Comparison of ENCODE assay signal across 8 cellular contexts in genomic region chr6:125919618-125920017, GRCh38. TPM values are rescaled to one million over a fixed set of nuclear protein-coding genes. Genes with fewer than 3 reads are reported as not detected.
A peak's percentile ranks its signal among the peaks of the same experiment; 100 is the strongest.
DNase-seq lines count a peak whose midpoint lies in the region; ATAC-seq and TF ChIP-seq lines count a peak whose summit lies in the region.
"Had no signal": no experiment of that assay in that cellular context is flagged by ENCODE, and none has a peak within 500 bp of the region (broad histone marks: within the 10 kb centered on the region; RNA-seq: fewer than 3 reads in every experiment).

No MANE protein-coding gene starts in this region.

- ATAC-seq in PC-3 (no peak), GM19328 (IDR thresholded peaks at IDR 0.05; ENCODE audit: unreplicated experiment) (no peak)
- no peak for ATAC-seq in stimulated activated naive B cell treated with anti-CD40 and anti-IgM and Interleukin-4, amounts not matched to agents 10 μg/mL and 1 μg/mL and 100 μg/mL, for 72 hours (replicated peaks)

- H3K9ac ChIP-seq in PC-3 (ENCODE audit: low read length), result peak overlapping the region; percentile 79

- TSS peak; percentile 77 for BruUV-seq in PC-3 (replicated peaks; lab: Mats Ljungman, UMichigan)

- TF ChIP-seq CTCF in HEK293 (tag by site-specific recombination; IDR thresholded peaks at IDR 0.05), result no peak
- TF ChIP-seq CTCF in PC-3 (conservative IDR thresholded peaks at IDR 0.05; ENCODE audit: low read depth, low read length), result no peak
- TF ChIP-seq CTCF in esophagus muscularis mucosa (IDR thresholded peaks at IDR 0.05), result no peak

- peak overlapping the region; percentile 14; the same call in 1 of the 2 replicates for H3K27ac ChIP-seq in HEK293 (ENCODE audit: extremely low read depth, low read depth, low read length)
- peak overlapping the region; percentile 90 for H3K27ac ChIP-seq in PC-3 (ENCODE audit: low read length)
- peak overlapping the region in 3 of 4 donors; percentile 16 to 73 (median 72) for H3K27ac ChIP-seq in esophagus muscularis mucosa (replicated peaks in 1 of 4)

- peak overlapping the region; percentile 78 for H3K4me2 ChIP-seq in PC-3 (ENCODE audit: low read length)

- H3K9me3 ChIP-seq in HEK293 (ENCODE audit: control insufficient read depth, insufficient read depth, low read depth, low read length) (no peaks in the 10 kb centered on the region), PC-3 (ENCODE audit: low read length) (no peaks in the 10 kb centered on the region), esophagus muscularis mucosa (no peaks in the 10 kb centered on the region)

- intact Hi-C loops in PC-3 (cut with micrococcal nuclease), result loop anchor here (2.0 to 5.0 kb wide), 2 partner anchors 33 to 47 kb away; no protein-coding TSS in a partner anchor
- intact Hi-C loops in esophagus muscularis mucosa (cut with DNase I), result no loop called here

- CTCF ChIA-PET in HEK293 (lab: Yijun Ruan, JAX) (interaction anchor here (0.6 to 8.4 kb wide), 5 partner anchors 13 to 163 kb away, joined by 3 to 72 read pairs (median 4); partner anchors contain the start of gene HINT3), PC-3 (lab: Charles Lee) (no interaction called here)

- H3K36me3 ChIP-seq in HEK293 (ENCODE audit: control insufficient read depth in 2 of 2, insufficient read depth in 1 of 2, low read length in 2 of 2) (peaks cover 0 to 54% of the 10 kb centered on the region in 2 experiments; a peak in 2 of 3 replicates), PC-3 (ENCODE audit: low read depth, low read length) (peaks cover 2% of the 10 kb centered on the region; the same call in 1 of the 2 replicates), esophagus muscularis mucosa (peaks cover 33 to 78% (median 50%) of the 10 kb centered on the region in 4 donors)

- no peak for TF ChIP-seq EP300 in esophagus muscularis mucosa (IDR thresholded peaks at IDR 0.05)

- 90% methylated on average over 3 of the region's 3 CpGs for WGBS in esophagus muscularis mucosa

- peaks cover 5% of the 10 kb centered on the region; the same call in 1 of the 2 replicates for H3K79me2 ChIP-seq in PC-3 (ENCODE audit: low read length)

- POLR2A ChIA-PET in HEK293 (lab: Yijun Ruan, JAX) (interaction anchor here (1.5 kb wide), 1 partner anchor 37 kb away, joined by 3 read pairs; the partner anchor contains the start of gene HINT3), PC-3 (lab: Charles Lee; ENCODE audit: unreplicated experiment) (interaction anchor here (0.6 kb wide), 1 partner anchor 817 kb away, joined by 3 read pairs; no protein-coding TSS in a partner anchor)

- peak overlapping the region; percentile 94 for H3K27ac Mint-ChIP-seq in stimulated activated naive B cell treated with anti-CD40 and anti-IgM and Interleukin-4, amounts not matched to agents 10 μg/mL and 1 μg/mL and 100 μg/mL, for 72 hours

- DNase-seq in PC-3 (no peak), esophagus muscularis mucosa (ENCODE audit: extremely low spot score) (no peak), glomerular visceral epithelial cell (ENCODE audit: extremely low spot score) (no peak), kidney tubule cell (ENCODE audit: low spot score) (no peak)
- DNase-seq in stimulated activated naive B cell treated with anti-CD40 and anti-IgM and Interleukin-4, amounts not matched to agents 10 μg/mL and 1 μg/mL and 100 μg/mL, for 72 hours, result no peak
- DNase-seq: NCI-H187 had no signal

- H3F3A ChIP-seq in PC-3 (ENCODE audit: low read length, unreplicated experiment), result no peaks in the 10 kb centered on the region

- H3K27me3 Mint-ChIP-seq in stimulated activated naive B cell treated with anti-CD40 and anti-IgM and Interleukin-4, amounts not matched to agents 10 μg/mL and 1 μg/mL and 100 μg/mL, for 72 hours, result no peaks in the 10 kb centered on the region

- H3K9me2 ChIP-seq in PC-3 (replicated peaks; ENCODE audit: low read length), result no peaks in the 10 kb centered on the region

- H4K20me1 ChIP-seq in PC-3 (ENCODE audit: low read length), result no peaks in the 10 kb centered on the region

- H3K4me1 ChIP-seq in HEK293 (ENCODE audit: control insufficient read depth, insufficient read depth, low read length), result peaks cover 5% of the 10 kb centered on the region
- peaks cover 54% of the 10 kb centered on the region for H3K4me1 ChIP-seq in PC-3 (ENCODE audit: insufficient read depth, low read length)
- H3K4me1 ChIP-seq in esophagus muscularis mucosa, result peaks cover 0 to 16% (median 5%) of the 10 kb centered on the region in 4 donors

- no peak for TF ChIP-seq POLR2A in esophagus muscularis mucosa (IDR thresholded peaks at IDR 0.05; ENCODE audit: low read depth)

- H3K4me3 ChIP-seq in HEK293 (ENCODE audit: low read depth, low read length), result no peak overlapping the region
- H3K4me3 ChIP-seq in PC-3 (ENCODE audit: low read length), result peak overlapping the region; percentile 68
- peak overlapping the region in 3 of 4 donors; percentile 10 to 40 (median 24) for H3K4me3 ChIP-seq in esophagus muscularis mucosa

- H3K4me3 Mint-ChIP-seq in stimulated activated naive B cell treated with anti-CD40 and anti-IgM and Interleukin-4, amounts not matched to agents 10 μg/mL and 1 μg/mL and 100 μg/mL, for 72 hours, result peak overlapping the region; percentile 76 to 77

- peaks cover 23 to 46% of the 10 kb centered on the region in 2 donors for H3K36me3 Mint-ChIP-seq in stimulated activated naive B cell treated with anti-CD40 and anti-IgM and Interleukin-4, amounts not matched to agents 10 μg/mL and 1 μg/mL and 100 μg/mL, for 72 hours

- peak overlapping the region; percentile 57; the same call in 1 of the 2 replicates for H2AFZ ChIP-seq in PC-3 (ENCODE audit: low read length)

- no peaks in the 10 kb centered on the region for H3K27me3 ChIP-seq in PC-3 (ENCODE audit: low read length)
- H3K27me3 ChIP-seq in esophagus muscularis mucosa, result no peaks in the 10 kb centered on the region

- peaks cover 13 to 22% of the 10 kb centered on the region in 2 donors for H3K4me1 Mint-ChIP-seq in stimulated activated naive B cell treated with anti-CD40 and anti-IgM and Interleukin-4, amounts not matched to agents 10 μg/mL and 1 μg/mL and 100 μg/mL, for 72 hours

- H3K9me3 Mint-ChIP-seq in stimulated activated naive B cell treated with anti-CD40 and anti-IgM and Interleukin-4, amounts not matched to agents 10 μg/mL and 1 μg/mL and 100 μg/mL, for 72 hours, result no peaks in the 10 kb centered on the region

TF ChIP-seq in HEK293, 187 proteins besides CTCF, POLR2A, EP300 and RAD21 (continues in another document):
- TF ChIP-seq, protein P1, sequence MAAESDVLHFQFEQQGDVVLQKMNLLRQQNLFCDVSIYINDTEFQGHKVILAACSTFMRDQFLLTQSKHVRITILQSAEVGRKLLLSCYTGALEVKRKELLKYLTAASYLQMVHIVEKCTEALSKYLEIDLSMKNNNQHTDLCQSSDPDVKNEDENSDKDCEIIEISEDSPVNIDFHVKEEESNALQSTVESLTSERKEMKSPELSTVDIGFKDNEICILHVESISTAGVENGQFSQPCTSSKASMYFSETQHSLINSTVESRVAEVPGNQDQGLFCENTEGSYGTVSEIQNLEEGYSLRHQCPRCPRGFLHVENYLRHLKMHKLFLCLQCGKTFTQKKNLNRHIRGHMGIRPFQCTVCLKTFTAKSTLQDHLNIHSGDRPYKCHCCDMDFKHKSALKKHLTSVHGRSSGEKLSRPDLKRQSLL (tag by site-specific recombination; IDR thresholded peaks at IDR 0.05), result no peak
- TF ChIP-seq ZEB2 (tag by site-specific recombination; IDR thresholded peaks at IDR 0.05) (no peak), ZNF433 (tag by site-specific recombination; IDR thresholded peaks at IDR 0.05; ENCODE audit: low read depth) (no peak), ZNF2 (tag by site-specific recombination; IDR thresholded peaks at IDR 0.05) (no peak), ZNF335 (tag by site-specific recombination; conservative IDR thresholded peaks at IDR 0.05) (no peak), ZNF16 (tag by site-specific recombination; IDR thresholded peaks at IDR 0.05; ENCODE audit: low read depth) (no peak), ZNF658 (tag by site-specific recombination; IDR thresholded peaks at IDR 0.05) (no peak), ZNF341 (tag by site-specific recombination; IDR thresholded peaks at IDR 0.05; ENCODE audit: low read depth) (no peak), ZNF174 (tag by site-specific recombination; IDR thresholded peaks at IDR 0.05) (no peak), ZNF24 (tag by site-specific recombination; IDR thresholded peaks at IDR 0.05) (no peak), ZNF660 (tag by site-specific recombination; IDR thresholded peaks at IDR 0.05) (no peak), ZSCAN30 (tag by site-specific recombination; IDR thresholded peaks at IDR 0.05) (no peak), ZNF10 (tag by site-specific recombination; IDR thresholded peaks at IDR 0.05) (no peak), ZNF623 (tag by site-specific recombination; IDR thresholded peaks at IDR 0.05) (no peak)
- TF ChIP-seq, protein P2, sequence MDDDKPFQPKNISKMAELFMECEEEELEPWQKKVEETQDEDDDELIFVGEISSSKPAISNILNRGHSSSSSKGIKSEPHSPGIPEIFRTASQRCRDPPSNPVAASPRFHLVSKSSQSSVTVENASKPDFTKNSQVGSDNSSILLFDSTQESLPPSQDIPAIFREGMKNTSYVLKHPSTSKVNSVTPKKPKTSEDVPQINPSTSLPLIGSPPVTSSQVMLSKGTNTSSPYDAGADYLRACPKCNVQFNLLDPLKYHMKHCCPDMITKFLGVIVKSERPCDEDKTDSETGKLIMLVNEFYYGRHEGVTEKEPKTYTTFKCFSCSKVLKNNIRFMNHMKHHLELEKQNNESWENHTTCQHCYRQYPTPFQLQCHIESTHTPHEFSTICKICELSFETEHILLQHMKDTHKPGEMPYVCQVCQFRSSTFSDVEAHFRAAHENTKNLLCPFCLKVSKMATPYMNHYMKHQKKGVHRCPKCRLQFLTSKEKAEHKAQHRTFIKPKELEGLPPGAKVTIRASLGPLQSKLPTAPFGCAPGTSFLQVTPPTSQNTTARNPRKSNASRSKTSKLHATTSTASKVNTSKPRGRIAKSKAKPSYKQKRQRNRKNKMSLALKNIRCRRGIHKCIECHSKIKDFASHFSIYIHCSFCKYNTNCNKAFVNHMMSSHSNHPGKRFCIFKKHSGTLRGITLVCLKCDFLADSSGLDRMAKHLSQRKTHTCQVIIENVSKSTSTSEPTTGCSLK (tag by site-specific recombination; IDR thresholded peaks at IDR 0.05), result no peak

RNA-seq across cellular contexts. Expression of gene HINT3, which starts 37.0 kb away (rescaled TPM):
- 7.8 and 8.0 TPM in 2 replicates for total RNA-seq in PC-3 (2014; rRNA removed)
- total RNA-seq in esophagus muscularis mucosa, result 10 to 100 TPM; 33.8 to 49.3 (median 35.8) TPM

Comparison
In these comparisons a context has a peak if more than half of its experiments do, and no peak if none do; other contexts are left out.
1. H3K27ac ChIP-seq: peak in every context shown above with its lines; median percentile 90 in PC-3; 72 in esophagus muscularis mucosa; 14 in HEK293.